Comparison of ENCODE assay signal across 14 cellular contexts in genomic region chr20:3987296-3987695, GRCh38.
"Had no signal": no experiment of that assay in that cellular context is flagged by ENCODE, and none has a peak within 500 bp of the region (broad histone marks: within the 10 kb centered on the region; RNA-seq: fewer than 3 reads in every experiment).

No MANE protein-coding gene starts in this region.

- H3K9me3 Mint-ChIP-seq: activated naive CD4-positive, alpha-beta T cell treated with anti-CD3 and anti-CD28 coated beads, Interleukin-2, amount 10 ng/mL, durations not matched to agents 7 days and 5 days had no signal

- H3K4me3 Mint-ChIP-seq: activated naive CD4-positive, alpha-beta T cell treated with anti-CD3 and anti-CD28 coated beads, Interleukin-2, amount 10 ng/mL, durations not matched to agents 7 days and 5 days had no signal

- DNase-seq: activated CD4-positive, alpha-beta T cell treated with anti-CD3 and anti-CD28 coated beads, Interleukin-2, amount 50 U/mL, for 4 hours; activated CD4-positive, CD25-positive, alpha-beta regulatory T cell treated with anti-CD3 and anti-CD28 coated beads, Interleukin-2, amount 50 U/mL, for 72 hours; activated naive CD4-positive, alpha-beta T cell treated with anti-CD3 and anti-CD28 coated beads, Interleukin-2, amount 10 ng/mL, durations not matched to agents 7 days and 5 days; activated T-cell treated with anti-CD3 and anti-CD28 coated beads for 4 hours; dorsolateral prefrontal cortex; foreskin keratinocyte; glutamatergic neuron; hypothalamus; left ventricle myocardium inferior; mucosa of descending colon; psoas muscle; stimulated activated CD4-positive, alpha-beta T cell treated with anti-CD3 and anti-CD28 coated beads, Interleukin-12 subunit alpha, Interleukin-12 subunit beta, amount 100 ng/mL, for 4 hours; stimulated activated CD4-positive, alpha-beta T cell treated with anti-CD3 and anti-CD28 coated beads, Interleukin-2, amount 100 ng/mL, for 24 hours; T-helper 9 cell had no signal

- H3K27me3 Mint-ChIP-seq: activated naive CD4-positive, alpha-beta T cell treated with anti-CD3 and anti-CD28 coated beads, Interleukin-2, amount 10 ng/mL, durations not matched to agents 7 days and 5 days had no signal

- H3K9me3 ChIP-seq: left ventricle myocardium inferior, mucosa of descending colon, psoas muscle had no signal

- ATAC-seq: foreskin keratinocyte, mucosa of descending colon, psoas muscle had no signal
